Comparison of ENCODE assay signal across 7 cellular contexts in the genomic region with DNA sequence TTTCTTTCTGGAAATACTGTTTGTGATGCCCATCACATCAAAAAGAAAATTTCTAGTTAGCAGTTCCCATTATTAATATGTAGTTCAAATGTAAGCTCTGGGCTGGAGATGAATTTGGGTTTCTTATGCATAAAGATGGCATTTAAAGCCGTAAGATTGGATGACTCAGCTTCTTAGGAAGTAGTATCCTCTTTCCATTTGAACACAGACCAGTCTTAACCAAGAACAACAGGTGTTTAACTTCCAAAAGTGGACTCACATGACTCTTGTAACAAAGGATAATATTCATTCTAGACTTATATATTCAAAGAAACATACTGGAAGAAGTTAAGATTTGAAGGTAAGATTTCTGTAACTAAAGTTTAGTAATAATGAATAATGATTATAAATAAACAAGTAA.
"Had no signal": no experiment of that assay in that cellular context is flagged by ENCODE, and none has a peak within 500 bp of the region (broad histone marks: within the 10 kb centered on the region; RNA-seq: fewer than 3 reads in every experiment).

No MANE protein-coding gene starts in this region.

- DNase-seq: GM23248, GOT3, H7, HFFc6, IMR-90 had no signal

- ATAC-seq: HCT116, K562 had no signal
